In genomic region chr14:106666341-106666740, GRCh38 we compare ENCODE assay signal across 23 cellular contexts.
DNase-seq lines count a peak whose midpoint lies in the region; ATAC-seq and TF ChIP-seq lines count a peak whose summit lies in the region.
"Had no signal": no experiment of that assay in that cellular context is flagged by ENCODE, and none has a peak within 500 bp of the region (broad histone marks: within the 10 kb centered on the region; RNA-seq: fewer than 3 reads in every experiment).

No MANE protein-coding gene starts in this region.

- H3K9me3 Mint-ChIP-seq in activated CD4-positive, alpha-beta T cell treated with anti-CD3 and anti-CD28 coated beads, Interleukin-2, amount 10 ng/mL, durations not matched to agents 24 days and 14 days = peaks cover 3% of the 10 kb centered on the region

- H3K4me3 ChIP-seq in thymus (ENCODE audit: low read length) (peak overlapping the region; percentile 9), suprapubic skin (no peak overlapping the region)
- H3K4me3 ChIP-seq: A549, GM23248, HAP-1 had no signal

- no peak overlapping the region for H3K27ac Mint-ChIP-seq in activated CD4-positive, alpha-beta T cell treated with anti-CD3 and anti-CD28 coated beads, Interleukin-2, amount 10 ng/mL, durations not matched to agents 24 days and 14 days
- H3K27ac Mint-ChIP-seq in T-helper 17 cell = peak overlapping the region; percentile 60
- H3K27ac Mint-ChIP-seq: CD4-positive, CD25-positive, alpha-beta regulatory T cell had no signal

- DNase-seq in activated CD4-positive, alpha-beta T cell treated with anti-CD3 and anti-CD28 coated beads, Interleukin-2, amount 10 ng/mL, durations not matched to agents 24 days and 14 days = peak; percentile 53
- no peak for DNase-seq in activated CD4-positive, alpha-beta T cell treated with anti-CD3 and anti-CD28 coated beads, Interleukin-2, amount 50 U/mL, for 4 hours
- DNase-seq in T-helper 17 cell (no peak), suprapubic skin (ENCODE audit: low spot score in 2 of 2) (no peak), left lobe of liver (ENCODE audit: low spot score) (no peak)
- DNase-seq: AML-193; C1 segment of cervical spinal cord; Caco-2; CD4-positive, CD25-positive, alpha-beta regulatory T cell; DMS153; DMS79; GF-D8; GM23248; IMR-90; KBM-7 had no signal

- peaks cover 8% of the 10 kb centered on the region for H3K4me1 Mint-ChIP-seq in activated CD4-positive, alpha-beta T cell treated with anti-CD3 and anti-CD28 coated beads, Interleukin-2, amount 10 ng/mL, durations not matched to agents 24 days and 14 days
- peaks cover 15% of the 10 kb centered on the region for H3K4me1 Mint-ChIP-seq in T-helper 17 cell

- no peak for TF ChIP-seq CTCF in suprapubic skin (IDR thresholded peaks at IDR 0.05)

- WGBS in thymus = 8% methylated on average over 4 of the region's 4 CpGs
- 82% methylated on average over 4 of the region's 4 CpGs for WGBS in suprapubic skin

- H3K4me3 Mint-ChIP-seq in activated CD4-positive, alpha-beta T cell treated with anti-CD3 and anti-CD28 coated beads, Interleukin-2, amount 10 ng/mL, durations not matched to agents 24 days and 14 days = no peak overlapping the region
- no peak overlapping the region for H3K4me3 Mint-ChIP-seq in T-helper 17 cell
- H3K4me3 Mint-ChIP-seq: CD4-positive, CD25-positive, alpha-beta regulatory T cell had no signal

- H3K9me3 ChIP-seq in KOPT-K1 (ENCODE audit: insufficient read depth, low read length, poor library complexity, severe bottlenecking) (peaks cover 16% of the 10 kb centered on the region), T-helper 17 cell (ENCODE audit: control insufficient read depth, low read length, poor library complexity, severe bottlenecking) (no peaks in the 10 kb centered on the region), thymus (ENCODE audit: control insufficient read depth) (no peaks in the 10 kb centered on the region), suprapubic skin (no peaks in the 10 kb centered on the region)
- H3K9me3 ChIP-seq: Caco-2, HAP-1 had no signal

- peaks cover 2% of the 10 kb centered on the region for H3K36me3 Mint-ChIP-seq in activated CD4-positive, alpha-beta T cell treated with anti-CD3 and anti-CD28 coated beads, Interleukin-2, amount 10 ng/mL, durations not matched to agents 24 days and 14 days (ENCODE audit: low read depth)
- H3K36me3 Mint-ChIP-seq in T-helper 17 cell (ENCODE audit: low read depth) = no peaks in the 10 kb centered on the region
- H3K36me3 Mint-ChIP-seq: CD4-positive, CD25-positive, alpha-beta regulatory T cell; CD8-positive, alpha-beta memory T cell had no signal

- peaks cover 18% of the 10 kb centered on the region for H3K4me1 ChIP-seq in thymus (ENCODE audit: control insufficient read depth, insufficient read depth, low read length)
- H3K4me1 ChIP-seq in suprapubic skin = no peaks in the 10 kb centered on the region
- H3K4me1 ChIP-seq: A549, Caco-2, HAP-1 had no signal

- no peak for ATAC-seq in T-helper 17 cell
- no peak for ATAC-seq in left lobe of liver
- ATAC-seq in GM19397 (IDR thresholded peaks at IDR 0.05; ENCODE audit: unreplicated experiment) = no peak
- ATAC-seq: A549 had no signal

- H3K36me3 ChIP-seq in KOPT-K1 (ENCODE audit: insufficient read depth, low read length) = no peaks in the 10 kb centered on the region
- no peaks in the 10 kb centered on the region for H3K36me3 ChIP-seq in thymus (ENCODE audit: control insufficient read depth, insufficient read depth)
- H3K36me3 ChIP-seq in suprapubic skin = no peaks in the 10 kb centered on the region
- H3K36me3 ChIP-seq: HAP-1 had no signal

- H3K27me3 Mint-ChIP-seq in activated CD4-positive, alpha-beta T cell treated with anti-CD3 and anti-CD28 coated beads, Interleukin-2, amount 10 ng/mL, durations not matched to agents 24 days and 14 days = peaks cover 42% of the 10 kb centered on the region
- H3K27me3 Mint-ChIP-seq in T-helper 17 cell = peaks cover 13% of the 10 kb centered on the region

- TF ChIP-seq POLR2A in suprapubic skin (IDR thresholded peaks at IDR 0.05) = no peak

- no peak for TF ChIP-seq EP300 in suprapubic skin (IDR thresholded peaks at IDR 0.05)

- no peaks in the 10 kb centered on the region for H3K27me3 ChIP-seq in thymus (ENCODE audit: control insufficient read depth, insufficient read depth)
- H3K27me3 ChIP-seq in suprapubic skin = no peaks in the 10 kb centered on the region

- intact Hi-C loops in activated CD4-positive, alpha-beta T cell treated with anti-CD3 and anti-CD28 coated beads, Interleukin-2, amount 10 ng/mL, durations not matched to agents 24 days and 14 days (cut with micrococcal nuclease) = no loop called here

- H3K27ac ChIP-seq in KOPT-K1 (ENCODE audit: low read depth, low read length, poor library complexity, severe bottlenecking) (peak overlapping the region; percentile 53), thymus (ENCODE audit: low read depth) (no peak overlapping the region), suprapubic skin (no peak overlapping the region)
- H3K27ac ChIP-seq: 22Rv1, A549, GM23248, HL-60 had no signal
